ENCODE assay signal across 8 cellular contexts in the genomic region with DNA sequence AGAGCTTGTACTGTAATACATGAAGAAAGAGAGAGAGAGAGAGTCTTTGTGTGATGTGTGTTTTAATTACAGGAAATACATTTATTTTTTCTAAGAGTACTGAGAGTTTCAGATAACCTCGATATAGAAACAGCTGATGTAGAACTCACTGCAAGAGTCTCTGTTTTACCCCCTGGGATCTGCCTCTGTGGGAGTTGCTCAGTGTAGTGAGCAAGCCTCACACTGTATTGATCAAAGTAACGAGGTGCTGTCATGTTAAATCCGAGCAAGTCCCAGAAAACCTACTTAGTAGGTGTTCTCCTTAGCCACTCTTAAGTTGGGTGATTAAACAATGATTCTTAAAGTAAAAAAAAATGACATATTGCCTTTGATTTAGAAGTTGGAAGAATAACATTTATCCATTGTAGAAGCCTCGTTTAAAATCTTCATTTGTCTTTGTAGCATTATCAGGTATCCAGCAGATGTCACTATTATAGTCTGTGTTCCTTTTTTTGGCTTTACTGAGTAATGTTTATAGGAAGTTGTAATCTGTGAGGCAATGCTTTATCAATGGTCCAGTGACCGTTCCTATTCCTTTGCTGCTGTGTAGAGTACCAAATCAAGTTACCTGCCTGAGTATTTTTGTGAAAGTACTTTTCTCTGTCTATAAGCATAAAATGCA.
DNase-seq lines count a peak whose midpoint lies in the region; ATAC-seq and TF ChIP-seq lines count a peak whose summit lies in the region.

No MANE protein-coding gene starts in this region.

- H4K20me1 ChIP-seq in smooth muscle cell (ENCODE audit: low read depth), result no peaks in the 10 kb centered on the region

- no peak overlapping the region for H2AFZ ChIP-seq in smooth muscle cell (ENCODE audit: low read depth)

- no peak for TF ChIP-seq POLR2A in vagina (IDR thresholded peaks at IDR 0.05)

- DNase-seq in NCI-H82 (lab: John Stamatoyannopoulos, UW) (peak; percentile 13), NCI-H82 treated with DMSO at 0.1 percent for 48 hours (lab: John Stamatoyannopoulos, UW; ENCODE audit: unreplicated experiment) (no peak), NCI-H2227 (lab: John Stamatoyannopoulos, UW; ENCODE audit: unreplicated experiment) (peak; percentile 28), choroid plexus epithelial cell (ENCODE audit: low read depth) (peak; percentile 45), smooth muscle cell (lab: John Stamatoyannopoulos, UW; ENCODE audit: unreplicated experiment) (no peak), vagina (ENCODE audit: extremely low spot score in 2 of 2) (no peak)

- no peak overlapping the region for H3K27ac ChIP-seq in smooth muscle cell (ENCODE audit: low read depth)
- H3K27ac ChIP-seq in vagina, result no peak overlapping the region

- TF ChIP-seq CTCF in choroid plexus epithelial cell (conservative IDR thresholded peaks at IDR 0.05; ENCODE audit: low read depth, low read length) (peak; percentile 56), smooth muscle cell (IDR thresholded peaks at IDR 0.05; ENCODE audit: borderline replicate concordance, insufficient read depth, poor library complexity, severe bottlenecking) (peak; percentile 45), vagina (IDR thresholded peaks at IDR 0.05) (peak in 1 of 3 experiments; percentile 8)

- H3K79me2 ChIP-seq in smooth muscle cell (ENCODE audit: low read depth), result no peaks in the 10 kb centered on the region

- H3K4me3 ChIP-seq in choroid plexus epithelial cell (ENCODE audit: low read depth, low read length) (no peak overlapping the region), smooth muscle cell (no peak overlapping the region), vagina (no peak overlapping the region)

- H3K27me3 ChIP-seq in smooth muscle cell (ENCODE audit: low read depth) (peaks cover 19% of the 10 kb centered on the region), vagina (no peaks in the 10 kb centered on the region)

- no peaks in the 10 kb centered on the region for H3K9me3 ChIP-seq in smooth muscle cell (replicated peaks; ENCODE audit: low read depth)
- no peaks in the 10 kb centered on the region for H3K9me3 ChIP-seq in vagina

- H3K9ac ChIP-seq in smooth muscle cell (ENCODE audit: low read depth), result no peak overlapping the region

- 59% methylated on average over 5 of the region's 5 CpGs for WGBS in smooth muscle cell (ENCODE audit: low lambda C conversion rate)

- H3K4me1 ChIP-seq in smooth muscle cell (ENCODE audit: low read depth) (no peaks in the 10 kb centered on the region), vagina (no peaks in the 10 kb centered on the region)

- H3K36me3 ChIP-seq in smooth muscle cell (ENCODE audit: low read depth), result no peaks in the 10 kb centered on the region
- H3K36me3 ChIP-seq in vagina, result no peaks in the 10 kb centered on the region

- H3K4me2 ChIP-seq in smooth muscle cell, result no peak overlapping the region

- no peaks in the 10 kb centered on the region for H3F3A ChIP-seq in smooth muscle cell (ENCODE audit: low read depth)

- intact Hi-C loops in vagina (cut with DNase I), result no loop called here

- ATAC-seq in GM18517 (IDR thresholded peaks at IDR 0.05; ENCODE audit: unreplicated experiment), result no peak
- no peak for ATAC-seq in HG03457 (IDR thresholded peaks at IDR 0.05; ENCODE audit: unreplicated experiment)

Comparison
In these comparisons a context has a peak if more than half of its experiments do, and no peak if none do; other contexts are left out.
1. DNase-seq: peak in NCI-H82 (single experiment), NCI-H2227 (single experiment) and choroid plexus epithelial cell (single experiment); none in NCI-H82 treated with DMSO at 0.1 percent for 48 hours (single experiment), smooth muscle cell (single experiment) and vagina (0 of 2).